In the genomic region with DNA sequence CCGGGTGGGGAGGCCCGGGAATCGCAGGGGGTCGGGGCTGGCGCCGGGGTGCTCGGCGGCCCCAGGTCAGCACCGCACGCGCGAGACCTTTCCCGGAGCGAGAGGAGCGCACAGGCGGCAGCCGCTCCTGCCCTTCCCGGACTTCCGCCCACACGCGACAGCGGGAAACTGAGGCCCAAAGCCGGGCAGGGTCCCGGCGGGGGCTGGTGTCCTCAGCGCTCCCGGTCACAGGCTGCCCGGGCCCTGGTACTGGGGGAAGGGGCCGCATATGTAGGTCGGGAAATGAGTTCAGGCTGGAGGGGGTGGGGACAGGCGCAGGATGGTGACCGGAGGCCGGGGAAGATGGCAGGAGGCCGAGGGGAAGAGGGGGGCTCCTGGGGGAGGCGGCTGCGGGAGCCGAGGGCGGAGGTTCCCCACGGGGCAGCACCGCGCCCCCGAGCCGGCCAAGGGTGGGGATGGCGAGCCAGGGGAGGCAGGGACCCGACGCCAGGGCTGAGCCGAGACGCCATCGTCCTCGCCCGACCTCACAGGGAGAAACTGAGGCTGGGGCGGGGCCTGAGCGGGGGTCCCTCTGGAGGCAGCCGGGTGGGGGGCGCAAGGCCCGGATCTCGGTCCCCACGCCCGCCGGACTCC, we compare ENCODE assay signal across 6 cellular contexts. TPM values are rescaled to one million over a fixed set of nuclear protein-coding genes. Genes with fewer than 3 reads are reported as not detected.
DNase-seq lines count a peak whose midpoint lies in the region; ATAC-seq and TF ChIP-seq lines count a peak whose summit lies in the region.

No MANE protein-coding gene starts in this region.

- H3K27ac Mint-ChIP-seq in activated naive CD4-positive, alpha-beta T cell treated with anti-CD3 and anti-CD28 coated beads, Interleukin-2, amount 10 ng/mL, durations not matched to agents 7 days and 5 days = no peak overlapping the region

- peaks cover 23% of the 10 kb centered on the region for H3K4me1 Mint-ChIP-seq in activated naive CD4-positive, alpha-beta T cell treated with anti-CD3 and anti-CD28 coated beads, Interleukin-2, amount 10 ng/mL, durations not matched to agents 7 days and 5 days

- H3K4me3 ChIP-seq in uterus = peak overlapping the region; percentile 39 to 49

- H3K4me1 ChIP-seq in uterus = peaks cover 0 to 17% of the 10 kb centered on the region in 2 donors

- H3K27me3 Mint-ChIP-seq in activated naive CD4-positive, alpha-beta T cell treated with anti-CD3 and anti-CD28 coated beads, Interleukin-2, amount 10 ng/mL, durations not matched to agents 7 days and 5 days = peaks cover 64% of the 10 kb centered on the region

- no peak for DNase-seq in activated naive CD4-positive, alpha-beta T cell treated with anti-CD3 and anti-CD28 coated beads, Interleukin-2, amount 10 ng/mL, durations not matched to agents 7 days and 5 days
- no peak for DNase-seq in activated naive CD4-positive, alpha-beta T cell treated with anti-CD3 and anti-CD28 coated beads, Interleukin-2, amount 50 U/mL, for 16 hours
- DNase-seq in hepatic stellate cell (ENCODE audit: low spot score) (peak; percentile 63), uterus (peak in 1 of 2 donors; percentile 61), T-helper 9 cell (no peak)

- peak overlapping the region; percentile 55 for H3K4me3 Mint-ChIP-seq in activated naive CD4-positive, alpha-beta T cell treated with anti-CD3 and anti-CD28 coated beads, Interleukin-2, amount 10 ng/mL, durations not matched to agents 7 days and 5 days

- no peak for TF ChIP-seq POLR2A in uterus (IDR thresholded peaks at IDR 0.05)

- no peaks in the 10 kb centered on the region for H3K9me3 Mint-ChIP-seq in activated naive CD4-positive, alpha-beta T cell treated with anti-CD3 and anti-CD28 coated beads, Interleukin-2, amount 10 ng/mL, durations not matched to agents 7 days and 5 days

- TF ChIP-seq CTCF in uterus (IDR thresholded peaks at IDR 0.05) = no peak

- no peaks in the 10 kb centered on the region for H3K9me3 ChIP-seq in uterus

- peaks cover 0 to 8% of the 10 kb centered on the region in 2 donors for H3K27me3 ChIP-seq in uterus

- peaks cover 5% of the 10 kb centered on the region for H3K36me3 Mint-ChIP-seq in activated naive CD4-positive, alpha-beta T cell treated with anti-CD3 and anti-CD28 coated beads, Interleukin-2, amount 10 ng/mL, durations not matched to agents 7 days and 5 days

- no peak for ATAC-seq in activated CD4-positive, CD25-positive, alpha-beta regulatory T cell treated with anti-CD3 and anti-CD28 coated beads, Interleukin-2, amount 50 U/mL, for 24 hours

- peak overlapping the region in 1 of 2 donors; percentile 97 for H3K27ac ChIP-seq in uterus

- intact Hi-C loops in uterus (cut with DNase I; ENCODE audit: low total_unique reads) = no loop called here

- H3K36me3 ChIP-seq in uterus = no peaks in the 10 kb centered on the region

- CTCF ChIA-PET in activated naive CD4-positive, alpha-beta T cell treated with anti-CD3 and anti-CD28 coated beads, Interleukin-2, amount 10 ng/mL, durations not matched to agents 7 days and 5 days (lab: Charles Lee) = interaction anchor here (0.6 kb wide), 1 partner anchor 25 kb away, joined by 3 read pairs; no protein-coding TSS in a partner anchor

RNA-seq across cellular contexts. Expression of gene CBARP, which starts 0.7 kb away (rescaled TPM):
- total RNA-seq in uterus = 1 to 10 TPM in 2 of 4 donors, under 1 TPM in 1, not detected in 1; 0.26 to 1.5 (median 1.0) TPM

RNA-seq across cellular contexts. Expression of gene ATP5F1D, which starts 4.4 kb away (rescaled TPM):
- total RNA-seq in uterus = 100 to 1,000 TPM in 2 of 4 donors, 10 to 100 TPM in 1, 1 to 10 TPM in 1; 4.7 to 164 (median 68.9) TPM

RNA-seq across cellular contexts. Expression of gene MIDN, which starts 11.2 kb away (rescaled TPM):
- total RNA-seq in uterus = 100 to 1,000 TPM in 1 of 4 donors, 10 to 100 TPM in 2, under 1 TPM in 1; 0.77 to 108 (median 15.0) TPM

RNA-seq across cellular contexts. Expression of gene STK11, which starts 31.6 kb away (rescaled TPM):
- total RNA-seq in uterus = 10 to 100 TPM; 17.4 to 62.8 (median 43.3) TPM

RNA-seq across cellular contexts. Expression of gene CIRBP, which starts 32.0 kb away (rescaled TPM):
- 100 to 1,000 TPM; 235 to 950 (median 535) TPM for total RNA-seq in uterus
